Comparison of ENCODE assay signal across 8 cellular contexts in the genomic region with DNA sequence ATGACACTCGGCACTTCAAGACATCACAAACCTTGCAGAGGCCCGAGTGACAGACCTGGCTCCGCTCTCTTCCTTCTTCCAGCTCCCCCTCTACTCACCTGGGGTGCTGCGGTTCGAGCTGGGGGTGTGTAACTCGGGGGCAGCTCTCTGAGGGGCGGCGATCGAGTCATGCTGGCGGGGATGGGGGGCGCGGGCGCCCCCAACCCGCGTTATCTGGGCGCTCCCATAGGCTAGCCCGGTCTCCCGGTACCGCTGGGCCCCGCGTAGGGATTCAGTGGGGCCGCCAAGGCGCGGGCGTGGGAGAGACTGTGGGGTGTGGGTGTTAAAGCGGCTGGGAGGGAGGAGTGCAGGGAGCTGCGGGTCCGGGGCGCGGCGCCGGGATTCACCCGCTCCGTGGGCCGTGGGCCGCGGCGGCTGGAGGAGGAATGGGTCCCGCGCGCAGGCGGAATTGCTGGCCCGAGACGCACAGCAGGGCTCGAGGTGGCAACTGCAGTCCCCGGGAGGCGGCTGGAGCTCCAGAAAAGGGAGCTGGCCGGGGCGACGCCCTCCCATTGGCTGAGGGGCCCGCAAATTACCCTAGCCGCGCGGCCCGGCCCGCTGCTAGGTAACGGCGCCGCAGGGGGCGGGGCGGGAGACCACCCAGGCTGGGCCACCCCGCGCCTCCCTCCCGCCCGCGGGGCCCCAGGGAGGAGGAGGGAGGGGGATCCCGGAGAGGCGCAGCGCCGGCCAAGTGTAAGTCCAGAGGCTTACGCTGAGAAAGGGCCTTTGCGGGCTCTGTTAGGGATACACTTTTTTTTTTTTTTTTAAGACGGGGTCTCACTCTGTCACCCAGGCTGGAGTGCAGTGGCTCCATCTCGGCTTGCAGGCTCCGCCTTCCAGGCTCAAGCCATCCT. TPM values are rescaled to one million over a fixed set of nuclear protein-coding genes. Genes with fewer than 3 reads are reported as not detected.
DNase-seq lines count a peak whose midpoint lies in the region; ATAC-seq and TF ChIP-seq lines count a peak whose summit lies in the region.

A gene with protein sequence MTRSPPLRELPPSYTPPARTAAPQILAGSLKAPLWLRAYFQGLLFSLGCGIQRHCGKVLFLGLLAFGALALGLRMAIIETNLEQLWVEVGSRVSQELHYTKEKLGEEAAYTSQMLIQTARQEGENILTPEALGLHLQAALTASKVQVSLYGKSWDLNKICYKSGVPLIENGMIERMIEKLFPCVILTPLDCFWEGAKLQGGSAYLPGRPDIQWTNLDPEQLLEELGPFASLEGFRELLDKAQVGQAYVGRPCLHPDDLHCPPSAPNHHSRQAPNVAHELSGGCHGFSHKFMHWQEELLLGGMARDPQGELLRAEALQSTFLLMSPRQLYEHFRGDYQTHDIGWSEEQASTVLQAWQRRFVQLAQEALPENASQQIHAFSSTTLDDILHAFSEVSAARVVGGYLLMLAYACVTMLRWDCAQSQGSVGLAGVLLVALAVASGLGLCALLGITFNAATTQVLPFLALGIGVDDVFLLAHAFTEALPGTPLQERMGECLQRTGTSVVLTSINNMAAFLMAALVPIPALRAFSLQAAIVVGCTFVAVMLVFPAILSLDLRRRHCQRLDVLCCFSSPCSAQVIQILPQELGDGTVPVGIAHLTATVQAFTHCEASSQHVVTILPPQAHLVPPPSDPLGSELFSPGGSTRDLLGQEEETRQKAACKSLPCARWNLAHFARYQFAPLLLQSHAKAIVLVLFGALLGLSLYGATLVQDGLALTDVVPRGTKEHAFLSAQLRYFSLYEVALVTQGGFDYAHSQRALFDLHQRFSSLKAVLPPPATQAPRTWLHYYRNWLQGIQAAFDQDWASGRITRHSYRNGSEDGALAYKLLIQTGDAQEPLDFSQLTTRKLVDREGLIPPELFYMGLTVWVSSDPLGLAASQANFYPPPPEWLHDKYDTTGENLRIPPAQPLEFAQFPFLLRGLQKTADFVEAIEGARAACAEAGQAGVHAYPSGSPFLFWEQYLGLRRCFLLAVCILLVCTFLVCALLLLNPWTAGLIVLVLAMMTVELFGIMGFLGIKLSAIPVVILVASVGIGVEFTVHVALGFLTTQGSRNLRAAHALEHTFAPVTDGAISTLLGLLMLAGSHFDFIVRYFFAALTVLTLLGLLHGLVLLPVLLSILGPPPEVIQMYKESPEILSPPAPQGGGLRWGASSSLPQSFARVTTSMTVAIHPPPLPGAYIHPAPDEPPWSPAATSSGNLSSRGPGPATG (minus strand): TSS at position 491 of the 893 bp plus-strand sequence. CDS start 321 bp downstream, at position 170.

- ATAC-seq in activated naive CD8-positive, alpha-beta T cell treated with anti-CD3 and anti-CD28 coated beads, Interleukin-2, amount 50 U/mL, for 24 hours, result peak; percentile 70
- no peak for ATAC-seq in HG02759 (IDR thresholded peaks at IDR 0.05; ENCODE audit: unreplicated experiment)

- CTCF ChIA-PET in AG04450 (lab: Charles Lee), result interaction anchor here (0.6 to 1.9 kb wide), 4 partner anchors 12 to 1668 kb away, joined by 3 to 12 read pairs (median 5); a partner anchor contains a TSS

- H3K36me3 Mint-ChIP-seq in activated naive CD8-positive, alpha-beta T cell treated with anti-CD3 and anti-CD28 coated beads, Interleukin-2, amount 50 U/mL, for 24 hours (ENCODE audit: low read depth), result no peaks in the 10 kb centered on the region

- no peaks in the 10 kb centered on the region for H3K9me3 ChIP-seq in AG04450 (ENCODE audit: control insufficient read depth, insufficient read depth, low read length)

- H3K27me3 ChIP-seq in AG04450 (ENCODE audit: control insufficient read depth, insufficient read depth, low read length), result no peaks in the 10 kb centered on the region

- DNase-seq in AG04450 (ENCODE audit: low read depth, low spot score), result peak; percentile 20
- DNase-seq in GM12865 (ENCODE audit: low read depth), result peak; percentile 28
- peak; percentile 60 for DNase-seq in NCI-H510A (lab: John Stamatoyannopoulos, UW)
- DNase-seq in activated naive CD8-positive, alpha-beta T cell treated with anti-CD3 and anti-CD28 coated beads, Interleukin-2, amount 50 U/mL, for 24 hours, result peak; percentile 48
- peak; percentile 21 to 82 (median 64) for DNase-seq in head of caudate nucleus
- peak; percentile 74 for DNase-seq in occipital lobe (lab: John Stamatoyannopoulos, UW)
- DNase-seq in stimulated activated CD4-positive, alpha-beta T cell treated with anti-CD3 and anti-CD28 coated beads, Interleukin-12 subunit alpha, Interleukin-12 subunit beta, amount 100 ng/mL, for 4 hours, result no peak

- POLR2A ChIA-PET in AG04450 (lab: Yijun Ruan, JAX), result interaction anchor here (0.6 to 1.1 kb wide), 8 partner anchors 16 to 506 kb away, joined by 3 to 5 read pairs (median 3); a partner anchor contains a TSS

- no peaks in the 10 kb centered on the region for H3K9me3 Mint-ChIP-seq in activated naive CD8-positive, alpha-beta T cell treated with anti-CD3 and anti-CD28 coated beads, Interleukin-2, amount 50 U/mL, for 24 hours

- TF ChIP-seq CTCF in AG04450 (IDR thresholded peaks at IDR 0.05; ENCODE audit: low read depth, low read length) (no peak), GM12865 (IDR thresholded peaks at IDR 0.05; ENCODE audit: insufficient read depth, low read depth, low read length, missing control alignments) (no peak)

- H3K27ac ChIP-seq in AG04450 (ENCODE audit: low read depth, low read length), result no peak within 1 kb of the TSS

- H3K27ac Mint-ChIP-seq in activated naive CD8-positive, alpha-beta T cell treated with anti-CD3 and anti-CD28 coated beads, Interleukin-2, amount 50 U/mL, for 24 hours, result no peak within 1 kb of the TSS

- peak within 1 kb of the TSS; percentile 42 for H3K4me3 Mint-ChIP-seq in activated naive CD8-positive, alpha-beta T cell treated with anti-CD3 and anti-CD28 coated beads, Interleukin-2, amount 50 U/mL, for 24 hours

- peaks cover 5% of the 10 kb centered on the region for H3K4me1 Mint-ChIP-seq in activated naive CD8-positive, alpha-beta T cell treated with anti-CD3 and anti-CD28 coated beads, Interleukin-2, amount 50 U/mL, for 24 hours

- H3K27me3 Mint-ChIP-seq in activated naive CD8-positive, alpha-beta T cell treated with anti-CD3 and anti-CD28 coated beads, Interleukin-2, amount 50 U/mL, for 24 hours, result peaks cover 9% of the 10 kb centered on the region

- intact Hi-C loops in head of caudate nucleus (cut with DNase I), result no loop called here

- H3K4me3 ChIP-seq in AG04450 (ENCODE audit: low read depth, low read length) (peak within 1 kb of the TSS; percentile 64), GM12865 (ENCODE audit: low read depth, low read length) (peak within 1 kb of the TSS; percentile 31)

RNA-seq across cellular contexts. Expression of the gene that starts here (rescaled TPM):
- 0.20 and 0.36 TPM in 2 replicates for polyA plus RNA-seq in AG04450 (2011; rRNA removed)
- 0.43 and 0.69 TPM in 2 replicates for polyA minus RNA-seq in AG04450 (2011; rRNA and poly(A)+ RNA removed)
- 1.4 TPM for total RNA-seq in occipital lobe

Comparison
In these comparisons a context has a peak if more than half of its experiments do, and no peak if none do; other contexts are left out.
1. Peak in DNase-seq and H3K4me3 ChIP-seq in AG04450; RNA of the gene not detected or under 1 TPM.